ENCODE assay signal across 8 cellular contexts in genomic region chr5:139669681-139670368, GRCh38. TPM values are rescaled to one million over a fixed set of nuclear protein-coding genes. Genes with fewer than 3 reads are reported as not detected.
DNase-seq lines count a peak whose midpoint lies in the region; ATAC-seq, FAIRE-seq and TF ChIP-seq lines count a peak whose summit lies in the region.

No MANE protein-coding gene starts in this region.

- H3K4me1 ChIP-seq in pancreas = peaks cover 81 to 96% (median 88%) of the 10 kb centered on the region in 3 donors

- in situ Hi-C loops in GM13976 (cut with MboI; ENCODE audit: low sequenced_read_pairs, unreplicated experiment) = no loop called here

- H3K27ac ChIP-seq in pancreas = peak overlapping the region; percentile 60 to 90 (median 80)

- ATAC-seq in effector memory CD8-positive, alpha-beta T cell (replicated peaks) = peak; percentile 39
- ATAC-seq in pancreas = peak; percentile 38 to 63 (median 52)

- H3K36me3 Mint-ChIP-seq in HFFc6 (ENCODE audit: low read depth) = peaks cover 5% of the 10 kb centered on the region; the same call in 1 of the 2 replicates
- H3K36me3 Mint-ChIP-seq in effector memory CD8-positive, alpha-beta T cell (ENCODE audit: insufficient read depth) = peaks cover 4% of the 10 kb centered on the region

- peak overlapping the region in 2 of 4 donors; percentile 13 to 23 for H3K4me3 ChIP-seq in pancreas

- peak overlapping the region; percentile 39; the same call in 1 of the 2 replicates for H3K4me3 Mint-ChIP-seq in HFFc6
- peak overlapping the region; percentile 81 to 92 for H3K4me3 Mint-ChIP-seq in effector memory CD8-positive, alpha-beta T cell

- H3K9me3 ChIP-seq in pancreas = no peaks in the 10 kb centered on the region

- intact Hi-C loops in pancreas (cut with DNase I) = no loop called here

- no peaks in the 10 kb centered on the region for H3K36me3 ChIP-seq in pancreas

- TF ChIP-seq CTCF in GM13976 (IDR thresholded peaks at IDR 0.05; ENCODE audit: borderline replicate concordance, control extremely low read depth, extremely low read depth, insufficient read depth, missing control alignments) = no peak
- no peak for TF ChIP-seq CTCF in HFFc6 (IDR thresholded peaks at IDR 0.05)
- no peak for TF ChIP-seq CTCF in pancreas (IDR thresholded peaks at IDR 0.05)

- H3K27me3 Mint-ChIP-seq in HFFc6 (ENCODE audit: insufficient read depth) = peaks cover 8% of the 10 kb centered on the region
- no peaks in the 10 kb centered on the region for H3K27me3 Mint-ChIP-seq in effector memory CD8-positive, alpha-beta T cell

- no peaks in the 10 kb centered on the region for H3K9me3 Mint-ChIP-seq in HFFc6
- no peaks in the 10 kb centered on the region for H3K9me3 Mint-ChIP-seq in effector memory CD8-positive, alpha-beta T cell

- H3K27ac Mint-ChIP-seq in HFFc6 = peak overlapping the region; percentile 93
- H3K27ac Mint-ChIP-seq in effector memory CD8-positive, alpha-beta T cell = peak overlapping the region; percentile 90 to 96

- H3K4me1 Mint-ChIP-seq in HFFc6 (ENCODE audit: low read depth) = peaks cover 46% of the 10 kb centered on the region
- H3K4me1 Mint-ChIP-seq in effector memory CD8-positive, alpha-beta T cell (ENCODE audit: low read depth in 2 of 2) = peaks cover 46 to 49% of the 10 kb centered on the region in 2 donors

- no peak for FAIRE-seq in pancreas (lab: Jason Lieb, UNC)

- DNase-seq in GM13976 (ENCODE audit: low spot score) = peak; percentile 75
- no peak for DNase-seq in HFFc6
- peak; percentile 97 for DNase-seq in OCI-M1 (lab: John Stamatoyannopoulos, UW)
- DNase-seq in effector memory CD8-positive, alpha-beta T cell = peak in 2 of 3 experiments; percentile 35 to 36
- DNase-seq in pancreas = peak; percentile 72 to 91 (median 82)
- no peak for DNase-seq in NCI-H446 treated with DMSO at 0.1 percent for 48 hours (lab: John Stamatoyannopoulos, UW)
- DNase-seq in epidermal melanocyte (ENCODE audit: insufficient read length, low spot score) = no peak
- DNase-seq in activated CD4-positive, CD25-positive, alpha-beta regulatory T cell (lab: John Stamatoyannopoulos, UW) = no peak

- no peaks in the 10 kb centered on the region for H3K27me3 ChIP-seq in pancreas

- 10 to 17% methylated on average over 23 of the region's 23 CpGs for WGBS in pancreas, 2 donors

RNA-seq across cellular contexts. Expression of gene CXXC5, which starts 21.7 kb away (rescaled TPM):
- total RNA-seq in HFFc6 (2021; fragmentation: NEBNext Ultra II Directional; extraction: Animal tissue kit (Norgen Biotek cat#: 25700)) = 10 to 100 TPM; 46.4 to 58.5 (median 49.2) TPM
- total RNA-seq in pancreas = 10 to 100 TPM; 39.5 to 70.5 (median 45.4) TPM
- 10 to 100 TPM; 33.0 to 36.4 TPM for polyA plus RNA-seq in pancreas

Comparison
In these comparisons a context has a peak if more than half of its experiments do, and no peak if none do; other contexts are left out.
1. DNase-seq: peak in GM13976 (single experiment), OCI-M1 (single experiment), effector memory CD8-positive, alpha-beta T cell (2 of 3) and pancreas (6 of 6); none in HFFc6 (single experiment), NCI-H446 treated with DMSO at 0.1 percent for 48 hours (single experiment), epidermal melanocyte (single experiment) and activated CD4-positive, CD25-positive, alpha-beta regulatory T cell (0 of 4).